22 cellular contexts compared by ENCODE assay signal in genomic region chr17:48873696-48874443, GRCh38. TPM values are rescaled to one million over a fixed set of nuclear protein-coding genes. Genes with fewer than 3 reads are reported as not detected.
A peak's percentile ranks its signal among the peaks of the same experiment; 100 is the strongest.
DNase-seq lines count a peak whose midpoint lies in the region; ATAC-seq, FAIRE-seq and TF ChIP-seq lines count a peak whose summit lies in the region.
"Had no signal": no experiment of that assay in that cellular context is flagged by ENCODE, and none has a peak within 500 bp of the region (broad histone marks: within the 10 kb centered on the region; RNA-seq: fewer than 3 reads in every experiment).

No MANE protein-coding gene starts in this region.

- no peak for TF ChIP-seq CTCF in HepG2 (CRISPR knock-in tag; IDR thresholded peaks at IDR 0.05)
- no peak for TF ChIP-seq CTCF in right lobe of liver (IDR thresholded peaks at IDR 0.05)
- no peak for TF ChIP-seq CTCF in esophagus squamous epithelium (IDR thresholded peaks at IDR 0.05)

- H3K9ac ChIP-seq in HepG2 (ENCODE audit: insufficient read depth, low read depth, low read length) = no peak overlapping the region
- H3K9ac ChIP-seq in neuronal stem cell (ENCODE audit: low read depth, low read length, poor library complexity) = no peak overlapping the region
- H3K9ac ChIP-seq: GM23248 had no signal

- TF ChIP-seq RAD21 in HepG2 (CRISPR knock-in tag; IDR thresholded peaks at IDR 0.05) = no peak

- H3K4me1 Mint-ChIP-seq in activated CD8-positive, alpha-beta T cell treated with anti-CD3 and anti-CD28 coated beads, Interleukin-2, amount 10 ng/mL, durations not matched to agents 7 days and 5 days (ENCODE audit: low read depth) = peaks cover 9% of the 10 kb centered on the region

- H3K36me3 ChIP-seq in HepG2 (replicated peaks in 1 of 2; ENCODE audit: control insufficient read depth in 1 of 2, insufficient read depth in 2 of 2, low read length in 2 of 2) (no peaks in the 10 kb centered on the region), right lobe of liver (no peaks in the 10 kb centered on the region), esophagus squamous epithelium (no peaks in the 10 kb centered on the region), neuronal stem cell (replicated peaks in 1 of 2; ENCODE audit: control insufficient read depth in 2 of 2, insufficient read depth in 2 of 2, low read length in 2 of 2) (no peaks in the 10 kb centered on the region)

- H3K9me3 ChIP-seq in HepG2 (ENCODE audit: low read length) = no peaks in the 10 kb centered on the region
- no peaks in the 10 kb centered on the region for H3K9me3 ChIP-seq in right lobe of liver
- no peaks in the 10 kb centered on the region for H3K9me3 ChIP-seq in esophagus squamous epithelium
- no peaks in the 10 kb centered on the region for H3K9me3 ChIP-seq in neuronal stem cell (replicated peaks in 1 of 2; ENCODE audit: control insufficient read depth in 2 of 2, insufficient read depth in 1 of 2, low read depth in 1 of 2, low read length in 2 of 2)

- no peak overlapping the region for H3K27ac Mint-ChIP-seq in activated CD8-positive, alpha-beta T cell treated with anti-CD3 and anti-CD28 coated beads, Interleukin-2, amount 10 ng/mL, durations not matched to agents 7 days and 5 days
- H3K27ac Mint-ChIP-seq: activated CD4-positive, alpha-beta T cell treated with anti-CD3 and anti-CD28 coated beads, Interleukin-2, amount 10 ng/mL, durations not matched to agents 24 days and 14 days; CD4-positive, alpha-beta memory T cell had no signal

- CTCF ChIA-PET in HepG2 (lab: Yijun Ruan, JAX; ENCODE audit: low intra/inter-chr PET ratio, low total read pairs) = no interaction called here
- CTCF ChIA-PET in activated CD8-positive, alpha-beta T cell treated with anti-CD3 and anti-CD28 coated beads, Interleukin-2, amount 10 ng/mL, durations not matched to agents 7 days and 5 days (lab: Charles Lee) = interaction anchor here (0.7 to 33.4 kb wide), 6 partner anchors 11 to 236 kb away, joined by 3 to 756 read pairs (median 6); partner anchors contain the start of genes ATP5MC1 and TTLL6

- no peak overlapping the region for H2BK12ac ChIP-seq in neuronal stem cell (ENCODE audit: low read length)

- H4K20me1 ChIP-seq in HepG2 (ENCODE audit: insufficient read depth, low read length) = no peaks in the 10 kb centered on the region

- H4K91ac ChIP-seq in neuronal stem cell (ENCODE audit: low read depth, low read length, poor library complexity) = no peak overlapping the region

- peaks cover 74% of the 10 kb centered on the region for H3K4me1 ChIP-seq in HepG2 (ENCODE audit: insufficient read depth, low read length)
- H3K4me1 ChIP-seq in right lobe of liver = peaks cover 0 to 26% (median 12%) of the 10 kb centered on the region in 4 donors
- peaks cover 0 to 26% (median 3%) of the 10 kb centered on the region in 3 donors for H3K4me1 ChIP-seq in esophagus squamous epithelium
- peaks cover 2 to 7% of the 10 kb centered on the region in 2 donors for H3K4me1 ChIP-seq in neuronal stem cell (ENCODE audit: control insufficient read depth in 2 of 2, insufficient read depth in 1 of 2, low read depth in 1 of 2, low read length in 2 of 2)

- H3K36me3 Mint-ChIP-seq in activated CD8-positive, alpha-beta T cell treated with anti-CD3 and anti-CD28 coated beads, Interleukin-2, amount 10 ng/mL, durations not matched to agents 7 days and 5 days (ENCODE audit: low read depth) = no peaks in the 10 kb centered on the region
- H3K36me3 Mint-ChIP-seq: CD4-positive, alpha-beta memory T cell had no signal

- H3K9me3 Mint-ChIP-seq in activated CD8-positive, alpha-beta T cell treated with anti-CD3 and anti-CD28 coated beads, Interleukin-2, amount 10 ng/mL, durations not matched to agents 7 days and 5 days (ENCODE audit: insufficient read depth) = no peaks in the 10 kb centered on the region
- H3K9me3 Mint-ChIP-seq: activated CD4-positive, alpha-beta T cell treated with anti-CD3 and anti-CD28 coated beads, Interleukin-2, amount 10 ng/mL, durations not matched to agents 24 days and 14 days; CD4-positive, alpha-beta memory T cell had no signal

- H2AK5ac ChIP-seq in neuronal stem cell (ENCODE audit: low read depth, low read length) = no peak overlapping the region

- H3K27me3 ChIP-seq in HepG2 (ENCODE audit: control insufficient read depth in 1 of 2, insufficient read depth in 2 of 2, low read length in 2 of 2) (no peaks in the 10 kb centered on the region), right lobe of liver (no peaks in the 10 kb centered on the region), esophagus squamous epithelium (peaks cover 0 to 24% (median 0%) of the 10 kb centered on the region in 4 donors), neuronal stem cell (ENCODE audit: control insufficient read depth in 3 of 3, insufficient read depth in 3 of 3, low read depth in 1 of 3, low read length in 3 of 3) (peaks cover 0 to 21% (median 0%) of the 10 kb centered on the region in 3 experiments)

- POLR2A ChIA-PET in HepG2 (lab: Yijun Ruan, JAX) = interaction anchor here (1.1 to 4.4 kb wide), 3 partner anchors 11 to 78 kb away, joined by 3 to 34 read pairs (median 4); partner anchors contain the start of gene ATP5MC1
- POLR2A ChIA-PET in activated CD8-positive, alpha-beta T cell treated with anti-CD3 and anti-CD28 coated beads, Interleukin-2, amount 10 ng/mL, durations not matched to agents 7 days and 5 days (lab: Charles Lee) = no interaction called here

- no peak overlapping the region for H2BK15ac ChIP-seq in neuronal stem cell (ENCODE audit: low read length)

- H3K27ac ChIP-seq in HepG2 (ENCODE audit: extremely low read length, insufficient read depth, low read length) (peak overlapping the region; percentile 17), right lobe of liver (no peak overlapping the region), esophagus squamous epithelium (peak overlapping the region in 3 of 4 donors; percentile 31 to 53 (median 38)), neuronal stem cell (replicated peaks; ENCODE audit: low read length) (no peak overlapping the region)
- H3K27ac ChIP-seq: GM23248 had no signal

- no peak for TF ChIP-seq POLR2A in HepG2 (IDR thresholded peaks at IDR 0.05; ENCODE audit: insufficient read depth in 1 of 2, low read depth in 2 of 2, low read length in 2 of 2)
- TF ChIP-seq POLR2A in right lobe of liver (IDR thresholded peaks at IDR 0.05) = no peak
- no peak for TF ChIP-seq POLR2A in esophagus squamous epithelium (IDR thresholded peaks at IDR 0.05)

- DNase-seq in HepG2 (ENCODE audit: low spot score) (no peak), right lobe of liver (no peak), esophagus squamous epithelium (lab: John Stamatoyannopoulos, UW) (no peak), neuronal stem cell (ENCODE audit: low spot score) (no peak), NCI-H446 treated with DMSO at 0.1 percent for 48 hours (lab: John Stamatoyannopoulos, UW) (no peak), DMS53 (lab: John Stamatoyannopoulos, UW) (no peak)
- DNase-seq in activated CD8-positive, alpha-beta T cell treated with anti-CD3 and anti-CD28 coated beads, Interleukin-2, amount 10 ng/mL, durations not matched to agents 7 days and 5 days = no peak
- DNase-seq: activated CD4-positive, alpha-beta T cell treated with anti-CD3 and anti-CD28 coated beads, Interleukin-2, amount 10 ng/mL, durations not matched to agents 24 days and 14 days; activated CD8-positive, alpha-beta memory T cell treated with anti-CD3 and anti-CD28 coated beads, Interleukin-2, amount 50 U/mL, for 48 hours; activated gamma-delta T cell treated with Interleukin-2 at 50 U/mL for 16 hours; amygdala; caudate nucleus; CD4-positive, alpha-beta memory T cell; DMS79; GM23248; hypothalamus; NCI-H1694; NCI-H2227 treated with DMSO at 0.1 percent for 48 hours; stimulated activated CD4-positive, alpha-beta T cell treated with anti-CD3 and anti-CD28 coated beads, Interleukin-4, amount 100 ng/mL, for 1 hour; SW 1271 had no signal

- no peak overlapping the region for H2BK5ac ChIP-seq in neuronal stem cell (ENCODE audit: low read length)

- intact Hi-C loops in HepG2 (cut with micrococcal nuclease; ENCODE audit: unreplicated experiment) (no loop called here), right lobe of liver (cut with DNase I) (no loop called here), esophagus squamous epithelium (cut with DNase I) (no loop called here)

- no peak for FAIRE-seq in HepG2 (lab: Jason Lieb, UNC)

- no peaks in the 10 kb centered on the region for H3K79me2 ChIP-seq in HepG2 (ENCODE audit: insufficient read depth, low read length)

- no peaks in the 10 kb centered on the region for H3K79me1 ChIP-seq in neuronal stem cell (ENCODE audit: low read depth, low read length)

- H3K4ac ChIP-seq in neuronal stem cell (ENCODE audit: low read length) = no peak overlapping the region

- no peak for TF ChIP-seq EP300 in HepG2 (IDR thresholded peaks at IDR 0.05; ENCODE audit: low read depth in 2 of 2, low read length in 2 of 2)
- TF ChIP-seq EP300 in HepG2 (CRISPR knock-in tag; IDR thresholded peaks at IDR 0.05; ENCODE audit: borderline replicate concordance) = no peak

- H3K4me2 ChIP-seq in HepG2 (ENCODE audit: low read depth, low read length) (no peak overlapping the region), neuronal stem cell (ENCODE audit: insufficient read depth, low read length, poor library complexity, severe bottlenecking) (no peak overlapping the region)

- no peak overlapping the region for H3K23ac ChIP-seq in neuronal stem cell (ENCODE audit: low read depth, low read length, poor library complexity)

- H4K8ac ChIP-seq in neuronal stem cell (ENCODE audit: low read depth, low read length) = no peak overlapping the region

- no peak overlapping the region for H2BK120ac ChIP-seq in neuronal stem cell (ENCODE audit: low read depth, low read length)

- H2AFZ ChIP-seq in HepG2 (ENCODE audit: low read length) (no peak overlapping the region), neuronal stem cell (ENCODE audit: low read length) (peak overlapping the region; percentile 28)
- H2AFZ ChIP-seq: GM23248 had no signal

- BruUV-seq in HepG2 (replicated peaks; lab: Mats Ljungman, UMichigan) = no TSS peak

- H3K18ac ChIP-seq in neuronal stem cell (ENCODE audit: low read length) = no peak overlapping the region

- no peak for ATAC-seq in HepG2
- no peak for ATAC-seq in right lobe of liver
- no peak for ATAC-seq in GM18909 (IDR thresholded peaks at IDR 0.05; ENCODE audit: poor library complexity, unreplicated experiment)
- no peak for ATAC-seq in activated CD8-positive, alpha-beta T cell treated with anti-CD3 and anti-CD28 coated beads, Interleukin-2, amount 10 ng/mL, durations not matched to agents 7 days and 5 days

- in situ Hi-C loops in HepG2 (cut with HindIII; ENCODE audit: extremely low pct_ligation_motif_present, low pct_unique_long_range_greater_than_20kb) = no loop called here

- H3K14ac ChIP-seq in neuronal stem cell (ENCODE audit: low read length) = no peak overlapping the region

- H3K4me3 ChIP-seq in HepG2 (replicated peaks in 1 of 3; ENCODE audit: insufficient read depth in 1 of 3, low read depth in 2 of 3, low read length in 3 of 3) (no peak overlapping the region), right lobe of liver (no peak overlapping the region), esophagus squamous epithelium (no peak overlapping the region), neuronal stem cell (ENCODE audit: low read length in 2 of 2) (no peak overlapping the region)
- H3K4me3 ChIP-seq: GM23248 had no signal

- no peak overlapping the region for H3K4me3 Mint-ChIP-seq in activated CD8-positive, alpha-beta T cell treated with anti-CD3 and anti-CD28 coated beads, Interleukin-2, amount 10 ng/mL, durations not matched to agents 7 days and 5 days
- H3K4me3 Mint-ChIP-seq: activated CD4-positive, alpha-beta T cell treated with anti-CD3 and anti-CD28 coated beads, Interleukin-2, amount 10 ng/mL, durations not matched to agents 24 days and 14 days; CD4-positive, alpha-beta memory T cell had no signal

- WGBS in HepG2 (ENCODE audit: low lambda C conversion rate) = 82% methylated on average over 5 of the region's 5 CpGs
- WGBS in right lobe of liver (ENCODE audit: insufficient coverage, low coverage, low lambda C conversion rate, missing lambda C conversion rate) = 60% methylated on average over 5 of the region's 5 CpGs
- 55 to 64% methylated on average over 4 to 5 of the region's 5 CpGs for whole genome bisulfite sequencing in esophagus squamous epithelium, 2 donors
- WGBS in neuronal stem cell (ENCODE audit: extremely low coverage in 2 of 2, insufficient read length in 2 of 2, insufficient replicate concordance in 1 of 2), 2 donors = no CpG with 5 or more reads among the region's 5 CpGs

- H3K27me3 Mint-ChIP-seq in activated CD8-positive, alpha-beta T cell treated with anti-CD3 and anti-CD28 coated beads, Interleukin-2, amount 10 ng/mL, durations not matched to agents 7 days and 5 days (ENCODE audit: low read depth) = peaks cover 6% of the 10 kb centered on the region

RNA-seq across cellular contexts. Expression of gene ATP5MC1, which starts 18.7 kb away (rescaled TPM):
- total RNA-seq in HepG2 (2016; rRNA removed; fragmentation: Illumina TruSeq; extraction: Trizol) (206 and 210 TPM in 2 replicates), right lobe of liver (100 to 1,000 TPM in 2 of 6 experiments, 10 to 100 TPM in 4; 49.2 to 221 (median 57.9) TPM), esophagus squamous epithelium (100 to 1,000 TPM; 111 to 210 (median 162) TPM)
- total RNA-seq in HepG2 (2016; cell fraction: cytosol; rRNA removed; fragmentation: Illumina TruSeq; extraction: Trizol; ENCODE audit: low read depth) = 62.6 and 97.0 TPM in 2 replicates
- 216 and 223 TPM in 2 replicates for total RNA-seq in HepG2 (2016; cell fraction: insoluble cytoplasmic fraction; rRNA removed; fragmentation: Illumina TruSeq; extraction: Trizol)
- total RNA-seq in HepG2 (2016; cell fraction: membrane; rRNA removed; fragmentation: Illumina TruSeq; extraction: Trizol) = 52.5 and 70.5 TPM in 2 replicates
- 83.0 and 89.8 TPM in 2 replicates for total RNA-seq in HepG2 (2016; cell fraction: nucleus; rRNA removed; fragmentation: Illumina TruSeq; extraction: Trizol)
- 226 and 297 TPM in 2 replicates for polyA plus RNA-seq in HepG2 (2011; rRNA removed)
- polyA plus RNA-seq in HepG2 (2011; cell fraction: cytosol; rRNA removed) = 441 and 585 TPM in 2 replicates
- 85.2 and 126 TPM in 2 replicates for polyA plus RNA-seq in HepG2 (2011; cell fraction: nucleus; rRNA removed)
- polyA plus RNA-seq in HepG2 (2012) = 78.7 and 166 TPM in 2 replicates
- polyA plus RNA-seq in HepG2 (2016; cell fraction: cytosol; fragmentation: Illumina TruSeq; extraction: Trizol; ENCODE audit: low read depth) = 101 and 126 TPM in 2 replicates
- polyA plus RNA-seq in HepG2 (2016; cell fraction: insoluble cytoplasmic fraction; fragmentation: Illumina TruSeq; extraction: Trizol; ENCODE audit: low read depth) = 326 and 350 TPM in 2 replicates
- polyA plus RNA-seq in HepG2 (2016; cell fraction: membrane; fragmentation: Illumina TruSeq; extraction: Trizol; ENCODE audit: low read depth) = 65.9 and 83.1 TPM in 2 replicates
- polyA plus RNA-seq in HepG2 (2016; cell fraction: nucleus; fragmentation: Illumina TruSeq; extraction: Trizol; ENCODE audit: insufficient read depth, low read depth) = 180 and 183 TPM in 2 replicates
- polyA minus RNA-seq in HepG2 (2011; rRNA and poly(A)+ RNA removed; ENCODE audit: low replicate concordance) = 197 and 524 TPM in 2 replicates
- 36.3 and 46.5 TPM in 2 replicates for polyA minus RNA-seq in HepG2 (2011; cell fraction: cytosol; rRNA and poly(A)+ RNA removed)
- 22.3 and 29.0 TPM in 2 replicates for polyA minus RNA-seq in HepG2 (2011; cell fraction: nucleus; rRNA and poly(A)+ RNA removed)
- 115 TPM for polyA plus RNA-seq in neuronal stem cell (2013, experiment 1 of 2)
- 101 TPM for polyA plus RNA-seq in neuronal stem cell (2013, experiment 2 of 2)
- 100 to 1,000 TPM in 1 of 2 experiments, 10 to 100 TPM in 1; 96.7 to 100 TPM for total RNA-seq in activated CD8-positive, alpha-beta T cell treated with anti-CD3 and anti-CD28 coated beads, Interleukin-2, amount 10 ng/mL, durations not matched to agents 7 days and 5 days

RNA-seq across cellular contexts. Expression of gene UBE2Z, which starts 34.3 kb away (rescaled TPM):
- total RNA-seq in HepG2 (2016; rRNA removed; fragmentation: Illumina TruSeq; extraction: Trizol) = 63.2 and 72.7 TPM in 2 replicates
- 6.5 and 8.6 TPM in 2 replicates for total RNA-seq in HepG2 (2016; cell fraction: cytosol; rRNA removed; fragmentation: Illumina TruSeq; extraction: Trizol; ENCODE audit: low read depth)
- total RNA-seq in HepG2 (2016; cell fraction: insoluble cytoplasmic fraction; rRNA removed; fragmentation: Illumina TruSeq; extraction: Trizol) = 64.4 and 70.7 TPM in 2 replicates
- total RNA-seq in HepG2 (2016; cell fraction: membrane; rRNA removed; fragmentation: Illumina TruSeq; extraction: Trizol) = 30.2 and 35.3 TPM in 2 replicates
- total RNA-seq in HepG2 (2016; cell fraction: nucleus; rRNA removed; fragmentation: Illumina TruSeq; extraction: Trizol) = 38.7 and 45.5 TPM in 2 replicates
- 114 and 122 TPM in 2 replicates for polyA plus RNA-seq in HepG2 (2011; rRNA removed)
- polyA plus RNA-seq in HepG2 (2011; cell fraction: cytosol; rRNA removed) = 89.4 and 105 TPM in 2 replicates
- 79.9 and 99.5 TPM in 2 replicates for polyA plus RNA-seq in HepG2 (2011; cell fraction: nucleus; rRNA removed)
- polyA plus RNA-seq in HepG2 (2012) = 66.2 and 67.5 TPM in 2 replicates
- polyA plus RNA-seq in HepG2 (2016; cell fraction: cytosol; fragmentation: Illumina TruSeq; extraction: Trizol; ENCODE audit: low read depth) = 5.4 and 5.9 TPM in 2 replicates
- polyA plus RNA-seq in HepG2 (2016; cell fraction: insoluble cytoplasmic fraction; fragmentation: Illumina TruSeq; extraction: Trizol; ENCODE audit: low read depth) = 90.7 and 94.9 TPM in 2 replicates
- polyA plus RNA-seq in HepG2 (2016; cell fraction: membrane; fragmentation: Illumina TruSeq; extraction: Trizol; ENCODE audit: low read depth) = 19.1 and 21.6 TPM in 2 replicates
- polyA plus RNA-seq in HepG2 (2016; cell fraction: nucleus; fragmentation: Illumina TruSeq; extraction: Trizol; ENCODE audit: insufficient read depth, low read depth) = 66.3 and 76.8 TPM in 2 replicates
- polyA minus RNA-seq in HepG2 (2011; rRNA and poly(A)+ RNA removed; ENCODE audit: low replicate concordance) = 157 and 173 TPM in 2 replicates
- polyA minus RNA-seq in HepG2 (2011; cell fraction: cytosol; rRNA and poly(A)+ RNA removed) = 69.7 and 82.5 TPM in 2 replicates
- 97.2 and 106 TPM in 2 replicates for polyA minus RNA-seq in HepG2 (2011; cell fraction: nucleus; rRNA and poly(A)+ RNA removed)
- total RNA-seq in right lobe of liver = 10 to 100 TPM; 19.6 to 30.9 (median 26.3) TPM
- total RNA-seq in esophagus squamous epithelium = 10 to 100 TPM; 45.3 to 57.6 (median 53.3) TPM
- polyA plus RNA-seq in neuronal stem cell (2013, experiment 1 of 2) = 40.4 TPM
- polyA plus RNA-seq in neuronal stem cell (2013, experiment 2 of 2) = 40.8 TPM
- 10 to 100 TPM; 61.8 to 62.4 TPM for total RNA-seq in activated CD8-positive, alpha-beta T cell treated with anti-CD3 and anti-CD28 coated beads, Interleukin-2, amount 10 ng/mL, durations not matched to agents 7 days and 5 days

RNA-seq across cellular contexts. Expression of gene CALCOCO2, which starts 43.0 kb away (rescaled TPM):
- total RNA-seq in HepG2 (2016; rRNA removed; fragmentation: Illumina TruSeq; extraction: Trizol) = 72.9 and 112 TPM in 2 replicates
- total RNA-seq in HepG2 (2016; cell fraction: cytosol; rRNA removed; fragmentation: Illumina TruSeq; extraction: Trizol; ENCODE audit: low read depth) = 21.1 and 22.6 TPM in 2 replicates
- total RNA-seq in HepG2 (2016; cell fraction: insoluble cytoplasmic fraction; rRNA removed; fragmentation: Illumina TruSeq; extraction: Trizol) = 71.0 and 100 TPM in 2 replicates
- total RNA-seq in HepG2 (2016; cell fraction: membrane; rRNA removed; fragmentation: Illumina TruSeq; extraction: Trizol) = 38.8 and 53.3 TPM in 2 replicates
- 38.1 and 38.5 TPM in 2 replicates for total RNA-seq in HepG2 (2016; cell fraction: nucleus; rRNA removed; fragmentation: Illumina TruSeq; extraction: Trizol)
- 109 and 111 TPM in 2 replicates for polyA plus RNA-seq in HepG2 (2011; rRNA removed)
- 33.3 and 42.4 TPM in 2 replicates for polyA plus RNA-seq in HepG2 (2011; cell fraction: cytosol; rRNA removed)
- polyA plus RNA-seq in HepG2 (2011; cell fraction: nucleus; rRNA removed) = 39.4 and 47.3 TPM in 2 replicates
- 114 and 117 TPM in 2 replicates for polyA plus RNA-seq in HepG2 (2012)
- polyA plus RNA-seq in HepG2 (2016; cell fraction: cytosol; fragmentation: Illumina TruSeq; extraction: Trizol; ENCODE audit: low read depth) = 17.4 and 17.6 TPM in 2 replicates
- polyA plus RNA-seq in HepG2 (2016; cell fraction: insoluble cytoplasmic fraction; fragmentation: Illumina TruSeq; extraction: Trizol; ENCODE audit: low read depth) = 96.0 and 107 TPM in 2 replicates
- polyA plus RNA-seq in HepG2 (2016; cell fraction: membrane; fragmentation: Illumina TruSeq; extraction: Trizol; ENCODE audit: low read depth) = 19.3 and 24.7 TPM in 2 replicates
- polyA plus RNA-seq in HepG2 (2016; cell fraction: nucleus; fragmentation: Illumina TruSeq; extraction: Trizol; ENCODE audit: insufficient read depth, low read depth) = 44.4 and 49.5 TPM in 2 replicates
- polyA minus RNA-seq in HepG2 (2011; rRNA and poly(A)+ RNA removed; ENCODE audit: low replicate concordance) = 62.7 and 120 TPM in 2 replicates
- 46.2 and 66.1 TPM in 2 replicates for polyA minus RNA-seq in HepG2 (2011; cell fraction: cytosol; rRNA and poly(A)+ RNA removed)
- polyA minus RNA-seq in HepG2 (2011; cell fraction: nucleus; rRNA and poly(A)+ RNA removed) = 65.1 and 99.0 TPM in 2 replicates
- 10 to 100 TPM; 58.0 to 93.3 (median 72.1) TPM for total RNA-seq in right lobe of liver
- total RNA-seq in esophagus squamous epithelium = 100 to 1,000 TPM in 1 of 4 donors, 10 to 100 TPM in 3; 62.3 to 129 (median 79.4) TPM
- polyA plus RNA-seq in neuronal stem cell (2013, experiment 1 of 2) = 26.0 TPM
- 24.4 TPM for polyA plus RNA-seq in neuronal stem cell (2013, experiment 2 of 2)
- total RNA-seq in activated CD8-positive, alpha-beta T cell treated with anti-CD3 and anti-CD28 coated beads, Interleukin-2, amount 10 ng/mL, durations not matched to agents 7 days and 5 days = 100 to 1,000 TPM; 152 to 167 TPM

RNA-seq across cellular contexts. Expression of gene TTLL6, which starts 56.8 kb away (rescaled TPM):
- total RNA-seq in HepG2 (2016; rRNA removed; fragmentation: Illumina TruSeq; extraction: Trizol) (0.04 TPM in 1 of 2 replicates, not detected in the other), right lobe of liver (under 1 TPM in 1 of 6 experiments, not detected in 5; 0.12 TPM), esophagus squamous epithelium (under 1 TPM in 1 of 4 donors, not detected in 3; 0.19 TPM)
- total RNA-seq in HepG2 (2016; cell fraction: cytosol; rRNA removed; fragmentation: Illumina TruSeq; extraction: Trizol; ENCODE audit: low read depth) = not detected in 2 replicates
- 0.09 TPM in 1 of 2 replicates, not detected in the other for total RNA-seq in HepG2 (2016; cell fraction: insoluble cytoplasmic fraction; rRNA removed; fragmentation: Illumina TruSeq; extraction: Trizol)
- total RNA-seq in HepG2 (2016; cell fraction: membrane; rRNA removed; fragmentation: Illumina TruSeq; extraction: Trizol) = 0.12 TPM in 1 of 2 replicates, not detected in the other
- total RNA-seq in HepG2 (2016; cell fraction: nucleus; rRNA removed; fragmentation: Illumina TruSeq; extraction: Trizol) = not detected in 2 replicates
- 0.08 and 0.25 TPM in 2 replicates for polyA plus RNA-seq in HepG2 (2011; rRNA removed)
- 0.05 and 0.14 TPM in 2 replicates for polyA plus RNA-seq in HepG2 (2011; cell fraction: cytosol; rRNA removed)
- polyA plus RNA-seq in HepG2 (2011; cell fraction: nucleus; rRNA removed) = 0.23 and 0.45 TPM in 2 replicates
- 0.19 and 0.25 TPM in 2 replicates for polyA plus RNA-seq in HepG2 (2012)
- polyA plus RNA-seq in HepG2 (2016; cell fraction: cytosol; fragmentation: Illumina TruSeq; extraction: Trizol; ENCODE audit: low read depth) = 0.07 TPM in 1 of 2 replicates, not detected in the other
- not detected in 2 replicates for polyA plus RNA-seq in HepG2 (2016; cell fraction: insoluble cytoplasmic fraction; fragmentation: Illumina TruSeq; extraction: Trizol; ENCODE audit: low read depth)
- not detected in 2 replicates for polyA plus RNA-seq in HepG2 (2016; cell fraction: membrane; fragmentation: Illumina TruSeq; extraction: Trizol; ENCODE audit: low read depth)
- not detected in 2 replicates for polyA plus RNA-seq in HepG2 (2016; cell fraction: nucleus; fragmentation: Illumina TruSeq; extraction: Trizol; ENCODE audit: insufficient read depth, low read depth)
- polyA minus RNA-seq in HepG2 (2011; rRNA and poly(A)+ RNA removed; ENCODE audit: low replicate concordance) = 0.16 and 0.40 TPM in 2 replicates
- not detected in 2 replicates for polyA minus RNA-seq in HepG2 (2011; cell fraction: cytosol; rRNA and poly(A)+ RNA removed)
- polyA minus RNA-seq in HepG2 (2011; cell fraction: nucleus; rRNA and poly(A)+ RNA removed) = 0.26 and 1.1 TPM in 2 replicates
- 0.60 TPM for polyA plus RNA-seq in neuronal stem cell (2013, experiment 1 of 2)
- polyA plus RNA-seq in neuronal stem cell (2013, experiment 2 of 2) = 0.43 TPM
- not detected for total RNA-seq in activated CD8-positive, alpha-beta T cell treated with anti-CD3 and anti-CD28 coated beads, Interleukin-2, amount 10 ng/mL, durations not matched to agents 7 days and 5 days
- total RNA-seq: activated CD4-positive, alpha-beta T cell treated with anti-CD3 and anti-CD28 coated beads, Interleukin-2, amount 10 ng/mL, durations not matched to agents 24 days and 14 days; CD4-positive, alpha-beta memory T cell; GM23248; osteocyte had no signal
- polyA plus RNA-seq: CD4-positive, alpha-beta memory T cell; GM23248 had no signal

Comparison
In these comparisons a context has a peak if more than half of its experiments do, and no peak if none do; other contexts are left out.
1. H3K27ac ChIP-seq: peak in HepG2 (single experiment) and esophagus squamous epithelium (3 of 4); none in right lobe of liver (0 of 3) and neuronal stem cell (single experiment).